8 cellular contexts compared by ENCODE assay signal in genomic region chr12:51320695-51321320, GRCh38. TPM values are rescaled to one million over a fixed set of nuclear protein-coding genes. Genes with fewer than 3 reads are reported as not detected.
DNase-seq lines count a peak whose midpoint lies in the region; ATAC-seq and TF ChIP-seq lines count a peak whose summit lies in the region.

No MANE protein-coding gene starts in this region.

- intact Hi-C loops in spleen (cut with DNase I; ENCODE audit: low total_unique reads) = no loop called here

- H3K9me3 ChIP-seq in Peyer's patch = no peaks in the 10 kb centered on the region
- no peaks in the 10 kb centered on the region for H3K9me3 ChIP-seq in spleen

- H3K27ac ChIP-seq in Peyer's patch (peak overlapping the region in 2 of 4 donors; percentile 51 to 72), spleen (peak overlapping the region in 7 of 8 donors; percentile 37 to 99 (median 95))

- CTCF ChIA-PET in activated CD4-positive, alpha-beta T cell treated with anti-CD3 and anti-CD28 coated beads, Interleukin-2, amount 10 ng/mL, durations not matched to agents 7 days and 5 days (lab: Charles Lee) = interaction anchor here (0.7 to 1.8 kb wide), 6 partner anchors 9 to 1822 kb away, joined by 3 to 8 read pairs (median 4); no protein-coding TSS in a partner anchor

- H3K27me3 ChIP-seq in Peyer's patch (no peaks in the 10 kb centered on the region), spleen (replicated peaks in 1 of 7) (no peaks in the 10 kb centered on the region)

- TF ChIP-seq POLR2A in Peyer's patch (IDR thresholded peaks at IDR 0.05) = no peak
- TF ChIP-seq POLR2A in spleen (IDR thresholded peaks at IDR 0.05) = no peak

- H3K9me3 Mint-ChIP-seq in activated CD4-positive, alpha-beta T cell treated with anti-CD3 and anti-CD28 coated beads, Interleukin-2, amount 10 ng/mL, durations not matched to agents 7 days and 5 days = peaks cover 3% of the 10 kb centered on the region

- H3K4me3 Mint-ChIP-seq in activated CD4-positive, alpha-beta T cell treated with anti-CD3 and anti-CD28 coated beads, Interleukin-2, amount 10 ng/mL, durations not matched to agents 7 days and 5 days = peak overlapping the region; percentile 93

- no peaks in the 10 kb centered on the region for H3K36me3 ChIP-seq in Peyer's patch
- peaks cover 0 to 15% (median 0%) of the 10 kb centered on the region in 6 donors for H3K36me3 ChIP-seq in spleen

- peaks cover 0 to 12% (median 0%) of the 10 kb centered on the region in 4 donors for H3K4me1 ChIP-seq in Peyer's patch
- H3K4me1 ChIP-seq in spleen = peaks cover 33 to 99% (median 75%) of the 10 kb centered on the region in 6 donors

- TF ChIP-seq CTCF in Peyer's patch (IDR thresholded peaks at IDR 0.05) (no peak), spleen (IDR thresholded peaks at IDR 0.05 in 8 of 11, conservative IDR thresholded peaks at IDR 0.05 in 3 of 11) (no peak)

- POLR2A ChIA-PET in activated CD4-positive, alpha-beta T cell treated with anti-CD3 and anti-CD28 coated beads, Interleukin-2, amount 10 ng/mL, durations not matched to agents 7 days and 5 days (lab: Charles Lee) = no interaction called here

- H3K36me3 Mint-ChIP-seq in activated CD4-positive, alpha-beta T cell treated with anti-CD3 and anti-CD28 coated beads, Interleukin-2, amount 10 ng/mL, durations not matched to agents 7 days and 5 days (ENCODE audit: low read depth) = peaks cover 68% of the 10 kb centered on the region

- WGBS in spleen, 5 donors = 18 to 35% (median 27%) methylated on average over 3 of the region's 3 CpGs

- ATAC-seq in GM19023 (IDR thresholded peaks at IDR 0.05; ENCODE audit: unreplicated experiment) (no peak), GM21390 (IDR thresholded peaks at IDR 0.05; ENCODE audit: unreplicated experiment) (no peak)

- peaks cover 73% of the 10 kb centered on the region for H3K4me1 Mint-ChIP-seq in activated CD4-positive, alpha-beta T cell treated with anti-CD3 and anti-CD28 coated beads, Interleukin-2, amount 10 ng/mL, durations not matched to agents 7 days and 5 days

- DNase-seq in activated CD4-positive, alpha-beta T cell treated with anti-CD3 and anti-CD28 coated beads, Interleukin-2, amount 10 ng/mL, durations not matched to agents 7 days and 5 days = peak; percentile 24
- no peak for DNase-seq in activated CD4-positive, alpha-beta T cell treated with anti-CD3 and anti-CD28 coated beads, Interleukin-2, amount 50 U/mL, for 4 hours
- DNase-seq in Peyer's patch = peak in 2 of 3 donors; percentile 55 to 57
- peak; percentile 42 for DNase-seq in epidermal melanocyte (ENCODE audit: insufficient read length, low spot score)
- no peak for DNase-seq in spleen
- DNase-seq in NCI-H1436 (lab: John Stamatoyannopoulos, UW) = no peak

- H3K4me3 ChIP-seq in Peyer's patch = no peak overlapping the region
- H3K4me3 ChIP-seq in spleen = peak overlapping the region in 4 of 8 donors; percentile 52 to 77 (median 58)

- H3K27ac Mint-ChIP-seq in activated CD4-positive, alpha-beta T cell treated with anti-CD3 and anti-CD28 coated beads, Interleukin-2, amount 10 ng/mL, durations not matched to agents 7 days and 5 days = peak overlapping the region; percentile 94

- H3K27me3 Mint-ChIP-seq in activated CD4-positive, alpha-beta T cell treated with anti-CD3 and anti-CD28 coated beads, Interleukin-2, amount 10 ng/mL, durations not matched to agents 7 days and 5 days = no peaks in the 10 kb centered on the region

RNA-seq across cellular contexts. Expression of gene BIN2, which starts 3.2 kb away (rescaled TPM):
- 100 to 1,000 TPM; 200 to 226 TPM for total RNA-seq in activated CD4-positive, alpha-beta T cell treated with anti-CD3 and anti-CD28 coated beads, Interleukin-2, amount 10 ng/mL, durations not matched to agents 7 days and 5 days
- total RNA-seq in Peyer's patch = 10 to 100 TPM in 1 of 4 donors, 1 to 10 TPM in 3; 2.3 to 38.0 (median 5.6) TPM
- 100 to 1,000 TPM in 3 of 7 donors, 10 to 100 TPM in 4; 71.5 to 116 (median 92.1) TPM for total RNA-seq in spleen
- 10 to 100 TPM; 23.3 to 28.6 (median 24.7) TPM for polyA plus RNA-seq in spleen

RNA-seq across cellular contexts. Expression of gene CELA1, which starts 25.7 kb away (rescaled TPM):
- not detected for total RNA-seq in activated CD4-positive, alpha-beta T cell treated with anti-CD3 and anti-CD28 coated beads, Interleukin-2, amount 10 ng/mL, durations not matched to agents 7 days and 5 days
- total RNA-seq in Peyer's patch = not detected
- total RNA-seq in spleen = not detected
- polyA plus RNA-seq in spleen = under 1 TPM in 1 of 3 donors, not detected in 2; 0.21 TPM

RNA-seq across cellular contexts. Expression of gene SMAGP, which starts 50.6 kb away (rescaled TPM):
- total RNA-seq in activated CD4-positive, alpha-beta T cell treated with anti-CD3 and anti-CD28 coated beads, Interleukin-2, amount 10 ng/mL, durations not matched to agents 7 days and 5 days = 1 to 10 TPM; 1.6 to 1.7 TPM
- 10 to 100 TPM; 23.1 to 42.9 (median 39.1) TPM for total RNA-seq in Peyer's patch
- total RNA-seq in spleen = 10 to 100 TPM in 5 of 7 donors, 1 to 10 TPM in 2; 8.6 to 18.1 (median 13.4) TPM
- polyA plus RNA-seq in spleen = 10 to 100 TPM in 1 of 3 donors, 1 to 10 TPM in 2; 8.2 to 10.8 (median 9.5) TPM

Comparison
In these comparisons a context has a peak if more than half of its experiments do, and no peak if none do; other contexts are left out.
1. DNase-seq: peak in activated CD4-positive, alpha-beta T cell treated with anti-CD3 and anti-CD28 coated beads, Interleukin-2, amount 10 ng/mL, durations not matched to agents 7 days and 5 days (single experiment), Peyer's patch (2 of 3) and epidermal melanocyte (single experiment); none in activated CD4-positive, alpha-beta T cell treated with anti-CD3 and anti-CD28 coated beads, Interleukin-2, amount 50 U/mL, for 4 hours (0 of 2), spleen (single experiment) and NCI-H1436 (single experiment).